Comparison of ENCODE assay signal across 29 cellular contexts in genomic region chr13:79338343-79338742, GRCh38.
"Had no signal": no experiment of that assay in that cellular context is flagged by ENCODE, and none has a peak within 500 bp of the region (broad histone marks: within the 10 kb centered on the region; RNA-seq: fewer than 3 reads in every experiment).

No MANE protein-coding gene starts in this region.

- H3K4me3 Mint-ChIP-seq: activated CD4-positive, alpha-beta memory T cell treated with anti-CD3 and anti-CD28 coated beads for 36 hours; activated CD4-positive, alpha-beta T cell treated with anti-CD3 and anti-CD28 coated beads for 36 hours; activated CD4-positive, alpha-beta T cell treated with anti-CD3 and anti-CD28 coated beads, Interleukin-2, amount 10 ng/mL, durations not matched to agents 24 days and 14 days; activated CD8-positive, alpha-beta memory T cell treated with anti-CD3 and anti-CD28 coated beads, Interleukin-2, amount 10 ng/mL, durations not matched to agents 7 days and 5 days; activated CD8-positive, alpha-beta T cell treated with anti-CD3 and anti-CD28 coated beads, Interleukin-2, amount 10 ng/mL, durations not matched to agents 7 days and 5 days; activated naive CD4-positive, alpha-beta T cell treated with anti-CD3 and anti-CD28 coated beads, Interleukin-2, amount 50 U/mL, for 24 hours; activated naive CD8-positive, alpha-beta T cell treated with anti-CD3 and anti-CD28 coated beads for 36 hours; activated naive CD8-positive, alpha-beta T cell treated with anti-CD3 and anti-CD28 coated beads, Interleukin-2, amount 50 U/mL, for 24 hours; activated T-helper 17 cell treated with anti-CD3 and anti-CD28 coated beads, Interleukin-2, amount 50 U/mL, for 72 hours; endodermal cell had no signal

- H3K4me3 ChIP-seq: adrenal gland, body of pancreas, cardiac muscle cell, colonic mucosa had no signal

- H3K27ac ChIP-seq: adrenal gland, body of pancreas, cardiac muscle cell, colonic mucosa had no signal

- H3K27ac Mint-ChIP-seq: activated CD4-positive, alpha-beta memory T cell treated with anti-CD3 and anti-CD28 coated beads for 36 hours; activated CD4-positive, alpha-beta T cell treated with anti-CD3 and anti-CD28 coated beads for 36 hours; activated CD4-positive, alpha-beta T cell treated with anti-CD3 and anti-CD28 coated beads, Interleukin-2, amount 10 ng/mL, durations not matched to agents 24 days and 14 days; activated CD8-positive, alpha-beta memory T cell treated with anti-CD3 and anti-CD28 coated beads, Interleukin-2, amount 10 ng/mL, durations not matched to agents 7 days and 5 days; activated CD8-positive, alpha-beta T cell treated with anti-CD3 and anti-CD28 coated beads, Interleukin-2, amount 10 ng/mL, durations not matched to agents 7 days and 5 days; activated naive CD4-positive, alpha-beta T cell treated with anti-CD3 and anti-CD28 coated beads, Interleukin-2, amount 50 U/mL, for 24 hours; activated naive CD8-positive, alpha-beta T cell treated with anti-CD3 and anti-CD28 coated beads, Interleukin-2, amount 50 U/mL, for 24 hours; activated T-helper 17 cell treated with anti-CD3 and anti-CD28 coated beads, Interleukin-2, amount 50 U/mL, for 72 hours had no signal

- H3K27me3 ChIP-seq: adrenal gland, body of pancreas, cardiac muscle cell, colonic mucosa had no signal

- H3K4me1 ChIP-seq: adrenal gland, body of pancreas, colonic mucosa had no signal

- H3K27me3 Mint-ChIP-seq: activated CD4-positive, alpha-beta memory T cell treated with anti-CD3 and anti-CD28 coated beads for 36 hours; activated CD4-positive, alpha-beta T cell treated with anti-CD3 and anti-CD28 coated beads for 36 hours; activated CD4-positive, alpha-beta T cell treated with anti-CD3 and anti-CD28 coated beads, Interleukin-2, amount 10 ng/mL, durations not matched to agents 24 days and 14 days; activated CD8-positive, alpha-beta memory T cell treated with anti-CD3 and anti-CD28 coated beads, Interleukin-2, amount 10 ng/mL, durations not matched to agents 7 days and 5 days; activated naive CD4-positive, alpha-beta T cell treated with anti-CD3 and anti-CD28 coated beads, Interleukin-2, amount 50 U/mL, for 24 hours; activated naive CD8-positive, alpha-beta T cell treated with anti-CD3 and anti-CD28 coated beads for 36 hours; activated naive CD8-positive, alpha-beta T cell treated with anti-CD3 and anti-CD28 coated beads, Interleukin-2, amount 50 U/mL, for 24 hours; activated T-helper 17 cell treated with anti-CD3 and anti-CD28 coated beads, Interleukin-2, amount 50 U/mL, for 72 hours had no signal

- H3K4me1 Mint-ChIP-seq: activated CD4-positive, alpha-beta T cell treated with anti-CD3 and anti-CD28 coated beads for 36 hours; activated naive CD8-positive, alpha-beta T cell treated with anti-CD3 and anti-CD28 coated beads, Interleukin-2, amount 50 U/mL, for 24 hours; activated T-helper 17 cell treated with anti-CD3 and anti-CD28 coated beads, Interleukin-2, amount 50 U/mL, for 72 hours had no signal

- ATAC-seq: activated CD4-positive, alpha-beta T cell treated with anti-CD3 and anti-CD28 coated beads for 36 hours; activated CD8-positive, alpha-beta memory T cell treated with anti-CD3 and anti-CD28 coated beads, Interleukin-2, amount 10 ng/mL, durations not matched to agents 7 days and 5 days; activated CD8-positive, alpha-beta T cell treated with anti-CD3 and anti-CD28 coated beads, Interleukin-2, amount 10 ng/mL, durations not matched to agents 7 days and 5 days; activated naive CD8-positive, alpha-beta T cell treated with anti-CD3 and anti-CD28 coated beads, Interleukin-2, amount 50 U/mL, for 24 hours; activated T-helper 17 cell treated with anti-CD3 and anti-CD28 coated beads, Interleukin-2, amount 50 U/mL, for 72 hours; body of pancreas; esophagus mucosa had no signal

- DNase-seq: activated CD4-positive, alpha-beta memory T cell treated with anti-CD3 and anti-CD28 coated beads for 36 hours; activated CD4-positive, alpha-beta T cell treated with anti-CD3 and anti-CD28 coated beads for 36 hours; activated CD4-positive, alpha-beta T cell treated with anti-CD3 and anti-CD28 coated beads, Interleukin-2, amount 10 ng/mL, durations not matched to agents 24 days and 14 days; activated CD4-positive, CD25-positive, alpha-beta regulatory T cell; activated CD4-positive, CD25-positive, alpha-beta regulatory T cell treated with anti-CD3 and anti-CD28 coated beads, Interleukin-2, amount 50 U/mL, for 72 hours; activated CD8-positive, alpha-beta memory T cell treated with anti-CD3 and anti-CD28 coated beads, Interleukin-2, amount 10 ng/mL, durations not matched to agents 7 days and 5 days; activated CD8-positive, alpha-beta memory T cell treated with anti-CD3 and anti-CD28 coated beads, Interleukin-2, amount 50 U/mL, for 4 hours; activated CD8-positive, alpha-beta T cell treated with anti-CD3 and anti-CD28 coated beads, Interleukin-2, amount 10 ng/mL, durations not matched to agents 7 days and 5 days; activated effector memory CD4-positive, alpha-beta T cell treated with Interleukin-2 at 50 U/mL for 16 hours; activated gamma-delta T cell treated with Interleukin-2 at 50 U/mL for 16 hours; activated naive CD4-positive, alpha-beta T cell treated with Interleukin-2 at 50 U/mL for 16 hours; activated naive CD8-positive, alpha-beta T cell treated with anti-CD3 and anti-CD28 coated beads for 36 hours; activated naive CD8-positive, alpha-beta T cell treated with anti-CD3 and anti-CD28 coated beads, Interleukin-2, amount 50 U/mL, for 24 hours; activated T-cell treated with anti-CD3 and anti-CD28 coated beads, Interleukin-2, amount 50 U/mL, for 1 hour; adrenal gland; amygdala; aorta; body of pancreas; central memory CD4-positive, alpha-beta T cell; cerebellar nuclear complex; colonic mucosa; effector memory CD4-positive, alpha-beta T cell; endodermal cell; foreskin fibroblast; T-helper 2 cell had no signal

- H3K9me3 Mint-ChIP-seq: activated CD4-positive, alpha-beta memory T cell treated with anti-CD3 and anti-CD28 coated beads for 36 hours; activated CD4-positive, alpha-beta T cell treated with anti-CD3 and anti-CD28 coated beads, Interleukin-2, amount 10 ng/mL, durations not matched to agents 24 days and 14 days; activated naive CD4-positive, alpha-beta T cell treated with anti-CD3 and anti-CD28 coated beads, Interleukin-2, amount 50 U/mL, for 24 hours; activated naive CD8-positive, alpha-beta T cell treated with anti-CD3 and anti-CD28 coated beads for 36 hours; activated naive CD8-positive, alpha-beta T cell treated with anti-CD3 and anti-CD28 coated beads, Interleukin-2, amount 50 U/mL, for 24 hours; activated T-helper 17 cell treated with anti-CD3 and anti-CD28 coated beads, Interleukin-2, amount 50 U/mL, for 72 hours; endodermal cell had no signal

- H3K9me3 ChIP-seq: adrenal gland, body of pancreas, colonic mucosa had no signal
